ENCODE assay signal across 8 cellular contexts in the genomic region with DNA sequence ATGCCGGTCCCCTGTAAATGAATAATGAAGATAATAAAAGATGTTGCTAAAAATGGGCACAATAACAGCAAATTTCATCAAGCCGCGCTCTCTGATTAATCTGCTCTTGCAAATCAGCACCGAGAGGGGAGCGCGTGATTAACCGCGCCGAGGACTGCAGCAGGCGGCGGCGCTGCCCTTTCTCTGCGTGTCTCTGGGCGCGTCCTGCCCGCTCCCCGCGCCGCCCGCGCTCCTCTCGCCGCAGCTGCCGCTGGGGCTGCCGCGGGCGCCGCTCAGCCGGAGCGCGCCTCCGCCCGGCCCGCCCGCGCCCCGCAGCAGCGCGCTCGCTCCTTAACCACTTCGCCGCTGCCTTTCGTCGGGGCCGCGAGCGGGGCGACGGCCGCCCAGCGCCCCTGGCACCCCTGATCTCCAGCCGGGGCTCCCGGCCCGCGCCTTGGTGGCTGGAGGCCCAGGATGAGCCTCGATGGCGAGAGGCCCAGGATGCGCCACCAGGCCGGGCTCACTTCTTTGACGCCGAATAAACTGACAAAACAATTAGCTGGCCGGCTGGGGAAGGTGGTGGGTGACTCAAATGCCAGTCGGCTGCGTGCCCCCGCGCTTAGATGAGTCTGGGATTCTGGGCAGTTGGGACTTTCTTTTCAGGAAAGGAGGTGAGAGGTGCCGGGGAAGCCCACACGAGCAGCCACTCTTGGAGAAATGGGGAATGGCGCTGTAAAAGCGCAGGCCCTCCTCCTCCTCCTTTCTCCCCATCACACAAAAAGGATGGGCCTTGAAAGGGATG.
DNase-seq lines count a peak whose midpoint lies in the region; ATAC-seq lines count a peak whose summit lies in the region.

No MANE protein-coding gene starts in this region.

- ATAC-seq in esophagus mucosa: no peak

- H3K27ac ChIP-seq in angular gyrus (ENCODE audit: low read depth, low read length): peak overlapping the region; percentile 81

- peak; percentile 20 to 87 (median 86) for DNase-seq in NCI-H1417 (lab: John Stamatoyannopoulos, UW)
- no peak for DNase-seq in NCI-H1417 treated with DMSO at 0.1 percent for 48 hours (lab: John Stamatoyannopoulos, UW)
- DNase-seq in hypothalamus (lab: John Stamatoyannopoulos, UW): peak in 48 of 51 donors; percentile 19 to 83 (median 54)
- DNase-seq in renal cortical epithelial cell (ENCODE audit: low read depth): peak; percentile 2
- DNase-seq in HT-29 (ENCODE audit: low spot score): no peak
- no peak for DNase-seq in NCI-H187 treated with DMSO at 0.1 percent for 48 hours (lab: John Stamatoyannopoulos, UW)

Comparison
In these comparisons a context has a peak if more than half of its experiments do, and no peak if none do; other contexts are left out.
1. DNase-seq: peak in NCI-H1417 (3 of 3), hypothalamus (48 of 51) and renal cortical epithelial cell (single experiment); none in NCI-H1417 treated with DMSO at 0.1 percent for 48 hours (single experiment), HT-29 (single experiment) and NCI-H187 treated with DMSO at 0.1 percent for 48 hours (single experiment).